Comparison of ENCODE assay signal across 18 cellular contexts in genomic region chrX:33188881-33189280, GRCh38. TPM values are rescaled to one million over a fixed set of nuclear protein-coding genes. Genes with fewer than 3 reads are reported as not detected.
A peak's percentile ranks its signal among the peaks of the same experiment; 100 is the strongest.
DNase-seq lines count a peak whose midpoint lies in the region; ATAC-seq and TF ChIP-seq lines count a peak whose summit lies in the region.
"Had no signal": no experiment of that assay in that cellular context is flagged by ENCODE, and none has a peak within 500 bp of the region (broad histone marks: within the 10 kb centered on the region; RNA-seq: fewer than 3 reads in every experiment).

No MANE protein-coding gene starts in this region.

- H3K4me1 Mint-ChIP-seq in GM23338: peaks cover 24% of the 10 kb centered on the region
- no peaks in the 10 kb centered on the region for H3K4me1 Mint-ChIP-seq in CD8-positive, alpha-beta T cell (ENCODE audit: low read depth)

- POLR2A ChIA-PET in CD8-positive, alpha-beta T cell (lab: Charles Lee): no interaction called here

- H3F3A ChIP-seq in GM23338 (replicated peaks; ENCODE audit: low read depth): no peaks in the 10 kb centered on the region

- H3K36me3 ChIP-seq in GM23338 (ENCODE audit: insufficient read depth) (no peaks in the 10 kb centered on the region), WERI-Rb-1 (no peaks in the 10 kb centered on the region), gastroesophageal sphincter (no peaks in the 10 kb centered on the region), gastrocnemius medialis (no peaks in the 10 kb centered on the region), suprapubic skin (no peaks in the 10 kb centered on the region)
- H3K36me3 ChIP-seq in CD8-positive, alpha-beta T cell (ENCODE audit: insufficient read depth, low read length): no peaks in the 10 kb centered on the region
- H3K36me3 ChIP-seq: BLaER1 treated with 17β-estradiol and CSF1 and Interleukin-3, amounts not matched to agents 10 nM and 100 nM; MG63 had no signal

- intact Hi-C loops in gastrocnemius medialis (cut with DNase I; ENCODE audit: low total_unique reads): no loop called here
- intact Hi-C loops in CD8-positive, alpha-beta T cell (cut with DNase I, micrococcal nuclease): no loop called here

- no peak overlapping the region for H3K4me3 Mint-ChIP-seq in GM23338
- H3K4me3 Mint-ChIP-seq in CD8-positive, alpha-beta T cell: no peak overlapping the region
- H3K4me3 Mint-ChIP-seq: HFFc6 had no signal

- H3K4me3 ChIP-seq in GM23338 (no peak overlapping the region), WERI-Rb-1 (ENCODE audit: low read depth, low read length) (no peak overlapping the region), gastroesophageal sphincter (no peak overlapping the region), gastrocnemius medialis (no peak overlapping the region), suprapubic skin (no peak overlapping the region)
- no peak overlapping the region for H3K4me3 ChIP-seq in CD8-positive, alpha-beta T cell (ENCODE audit: low read depth, low read length)
- H3K4me3 ChIP-seq: BLaER1 treated with 17β-estradiol and CSF1 and Interleukin-3, amounts not matched to agents 10 nM and 100 nM; MG63 had no signal

- TF ChIP-seq CTCF in GM23338 (conservative IDR thresholded peaks at IDR 0.05; ENCODE audit: low read depth in 2 of 2) (no peak), WERI-Rb-1 (IDR thresholded peaks at IDR 0.05; ENCODE audit: low read depth, low read length) (no peak), gastroesophageal sphincter (IDR thresholded peaks at IDR 0.05) (no peak), gastrocnemius medialis (IDR thresholded peaks at IDR 0.05 in 4 of 5, conservative IDR thresholded peaks at IDR 0.05 in 1 of 5) (no peak), suprapubic skin (IDR thresholded peaks at IDR 0.05) (no peak)
- no peak for TF ChIP-seq CTCF in CD8-positive, alpha-beta T cell (IDR thresholded peaks at IDR 0.05)

- peaks cover 3% of the 10 kb centered on the region for H3K27me3 Mint-ChIP-seq in GM23338 (ENCODE audit: insufficient read depth, low read depth, poor library complexity)
- H3K27me3 Mint-ChIP-seq in CD8-positive, alpha-beta T cell (ENCODE audit: low read depth): no peaks in the 10 kb centered on the region

- ATAC-seq in GM23338 (no peak), gastroesophageal sphincter (no peak), gastrocnemius medialis (no peak), HG02970 (IDR thresholded peaks at IDR 0.05; ENCODE audit: low FRiP score, unreplicated experiment) (no peak)
- no peak for ATAC-seq in CD8-positive, alpha-beta T cell

- DNase-seq in GM23338 (ENCODE audit: low spot score) (no peak), WERI-Rb-1 (peak; percentile 29), gastrocnemius medialis (no peak), pons (ENCODE audit: low spot score) (no peak), suprapubic skin (ENCODE audit: low spot score in 2 of 2) (no peak)
- DNase-seq in CD8-positive, alpha-beta T cell: no peak
- DNase-seq: COR-L47, DMS153, HFFc6, MG63, NCI-H1105 treated with DMSO at 0.1 percent for 48 hours, NCI-H1694 treated with DMSO at 0.1 percent for 48 hours, NCI-H226, OCI-M1, SHP77 treated with DMSO at 0.1 percent for 48 hours had no signal

- in situ Hi-C loops in gastrocnemius medialis (cut with MboI; ENCODE audit: low sequenced_read_pairs in 4 of 4): loop anchor here in 1 of 4 donors (25.0 kb wide), 1 partner anchor 102 kb away; no protein-coding TSS in a partner anchor

- no peaks in the 10 kb centered on the region for H3K9me3 ChIP-seq in WERI-Rb-1 (ENCODE audit: severe bottlenecking)
- H3K9me3 ChIP-seq in gastroesophageal sphincter: no peaks in the 10 kb centered on the region
- H3K9me3 ChIP-seq in gastrocnemius medialis: no peaks in the 10 kb centered on the region
- no peaks in the 10 kb centered on the region for H3K9me3 ChIP-seq in suprapubic skin
- H3K9me3 ChIP-seq in CD8-positive, alpha-beta T cell (ENCODE audit: low read length): no peaks in the 10 kb centered on the region
- H3K9me3 ChIP-seq: BLaER1 treated with 17β-estradiol and CSF1 and Interleukin-3, amounts not matched to agents 10 nM and 100 nM; MG63 had no signal

- no peaks in the 10 kb centered on the region for H3K36me3 Mint-ChIP-seq in GM23338 (ENCODE audit: low read depth)
- no peaks in the 10 kb centered on the region for H3K36me3 Mint-ChIP-seq in CD8-positive, alpha-beta T cell

- H2AFZ ChIP-seq in GM23338: no peak overlapping the region

- no peaks in the 10 kb centered on the region for H3K79me2 ChIP-seq in GM23338 (replicated peaks; ENCODE audit: insufficient read depth)

- H3K9me3 Mint-ChIP-seq in GM23338: no peaks in the 10 kb centered on the region
- H3K9me3 Mint-ChIP-seq in CD8-positive, alpha-beta T cell: no peaks in the 10 kb centered on the region

- H4K20me1 ChIP-seq in GM23338 (replicated peaks; ENCODE audit: insufficient read depth): no peaks in the 10 kb centered on the region

- H3K27ac Mint-ChIP-seq in GM23338: no peak overlapping the region
- H3K27ac Mint-ChIP-seq in CD8-positive, alpha-beta T cell: no peak overlapping the region
- H3K27ac Mint-ChIP-seq: HFFc6 had no signal

- TF ChIP-seq POLR2A in gastroesophageal sphincter (IDR thresholded peaks at IDR 0.05) (no peak), gastrocnemius medialis (IDR thresholded peaks at IDR 0.05) (no peak), suprapubic skin (IDR thresholded peaks at IDR 0.05) (no peak)

- H3K27me3 ChIP-seq in GM23338 (ENCODE audit: insufficient read depth) (peaks cover 29% of the 10 kb centered on the region), WERI-Rb-1 (ENCODE audit: insufficient read depth, low read depth, severe bottlenecking) (no peaks in the 10 kb centered on the region), gastroesophageal sphincter (no peaks in the 10 kb centered on the region), gastrocnemius medialis (no peaks in the 10 kb centered on the region), suprapubic skin (no peaks in the 10 kb centered on the region)
- no peaks in the 10 kb centered on the region for H3K27me3 ChIP-seq in CD8-positive, alpha-beta T cell (ENCODE audit: insufficient read depth, low read length)
- H3K27me3 ChIP-seq: MG63 had no signal

- CTCF ChIA-PET in CD8-positive, alpha-beta T cell (lab: Charles Lee): no interaction called here

- peak overlapping the region; percentile 45 for H3K4me2 ChIP-seq in GM23338
- H3K4me2 ChIP-seq: BLaER1 treated with 17β-estradiol and CSF1 and Interleukin-3, amounts not matched to agents 10 nM and 100 nM had no signal

- H3K9me2 ChIP-seq in GM23338 (ENCODE audit: insufficient read depth): no peaks in the 10 kb centered on the region

- H3K4me1 ChIP-seq in GM23338 (ENCODE audit: insufficient read depth) (peaks cover 21% of the 10 kb centered on the region), gastroesophageal sphincter (peaks cover 0 to 11% (median 0%) of the 10 kb centered on the region in 3 donors), gastrocnemius medialis (peaks cover 16 to 22% of the 10 kb centered on the region in 2 donors), suprapubic skin (no peaks in the 10 kb centered on the region)
- no peaks in the 10 kb centered on the region for H3K4me1 ChIP-seq in CD8-positive, alpha-beta T cell (ENCODE audit: insufficient read depth, low read length)

- H3K27ac ChIP-seq in GM23338 (ENCODE audit: low read depth) (no peak overlapping the region), WERI-Rb-1 (0 out of 2 replicates have a peak overlapping the region, but pooled peaks have one; percentile 28), gastroesophageal sphincter (peak overlapping the region in 3 of 4 donors; percentile 8 to 53 (median 47)), gastrocnemius medialis (peak overlapping the region; percentile 36 to 69 (median 62)), suprapubic skin (no peak overlapping the region)
- H3K27ac ChIP-seq in CD8-positive, alpha-beta T cell (ENCODE audit: low read depth, low read length): no peak overlapping the region
- H3K27ac ChIP-seq: BLaER1 treated with 17β-estradiol and CSF1 and Interleukin-3, amounts not matched to agents 10 nM and 100 nM had no signal

- TF ChIP-seq EP300 in gastroesophageal sphincter (IDR thresholded peaks at IDR 0.05): no peak
- TF ChIP-seq EP300 in suprapubic skin (IDR thresholded peaks at IDR 0.05): no peak

TF ChIP-seq in GM23338, 12 proteins besides CTCF, POLR2A, EP300 and RAD21 (continues in another document):
- TF ChIP-seq EZH2 (IDR thresholded peaks at IDR 0.05; ENCODE audit: low read depth, unreplicated experiment) (no peak), ZNF114 (CRISPR knock-in tag; IDR thresholded peaks at IDR 0.05) (no peak), NANOG (IDR thresholded peaks at IDR 0.05; ENCODE audit: borderline replicate concordance) (no peak), ZNF331 (CRISPR knock-in tag; IDR thresholded peaks at IDR 0.05; ENCODE audit: low read depth) (no peak), CREB1 (CRISPR knock-in tag; IDR thresholded peaks at IDR 0.05; ENCODE audit: low read depth) (no peak), ETS1 (IDR thresholded peaks at IDR 0.05) (no peak), POLR2AphosphoS5 (IDR thresholded peaks at IDR 0.05; ENCODE audit: low read depth) (no peak), STAT1 (IDR thresholded peaks at IDR 0.05; ENCODE audit: unreplicated experiment) (no peak)

RNA-seq across cellular contexts. Expression of gene DMD, which starts 22.5 kb away (rescaled TPM):
- 7.6 and 12.5 TPM in 2 replicates for total RNA-seq in GM23338 (2014; rRNA removed; shearing (Covaris generic))
- polyA plus RNA-seq in GM23338 (2016; fragmentation: Nextera tagmentation; extraction: Ambion mirVana): 4.5 and 4.8 TPM in 2 replicates
- total RNA-seq in gastroesophageal sphincter: 100 to 1,000 TPM; 111 to 225 (median 183) TPM
- total RNA-seq in gastrocnemius medialis: 100 to 1,000 TPM in 2 of 4 donors, 10 to 100 TPM in 2; 53.5 to 201 (median 98.9) TPM
- total RNA-seq in suprapubic skin: 10 to 100 TPM; 18.7 to 69.5 (median 38.5) TPM
- total RNA-seq in CD8-positive, alpha-beta T cell: under 1 TPM in 1 of 2 experiments, not detected in 1; 0.31 TPM

Comparison
In these comparisons a context has a peak if more than half of its experiments do, and no peak if none do; other contexts are left out.
1. H3K27ac ChIP-seq: peak in WERI-Rb-1 (single experiment), gastroesophageal sphincter (3 of 4) and gastrocnemius medialis (4 of 4); none in GM23338 (single experiment), suprapubic skin (single experiment) and CD8-positive, alpha-beta T cell (single experiment).